In the genomic region with DNA sequence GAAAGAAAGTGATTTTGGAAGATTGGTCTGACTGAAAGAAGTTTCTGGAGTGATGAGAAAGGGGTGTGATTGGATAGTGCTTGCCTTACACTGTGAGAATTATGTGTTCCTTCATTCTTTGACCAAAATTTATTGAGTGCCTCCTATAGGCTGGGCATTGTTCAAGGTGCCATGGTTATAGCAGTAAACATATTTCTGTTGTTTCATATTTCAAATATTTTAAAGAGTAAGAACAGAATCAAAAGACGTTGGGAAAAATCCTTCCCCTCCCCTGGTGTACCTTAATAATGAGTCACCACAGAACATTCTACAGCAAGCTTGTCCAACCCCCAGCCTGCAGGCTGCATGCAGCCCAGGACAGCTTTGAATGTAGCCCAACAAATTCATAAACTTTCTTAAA, we compare ENCODE assay signal across 23 cellular contexts.
DNase-seq lines count a peak whose midpoint lies in the region; ATAC-seq and TF ChIP-seq lines count a peak whose summit lies in the region.
"Had no signal": no experiment of that assay in that cellular context is flagged by ENCODE, and none has a peak within 500 bp of the region (broad histone marks: within the 10 kb centered on the region; RNA-seq: fewer than 3 reads in every experiment).

No MANE protein-coding gene starts in this region.

- no peaks in the 10 kb centered on the region for H3K9me3 Mint-ChIP-seq in effector memory CD8-positive, alpha-beta T cell
- H3K9me3 Mint-ChIP-seq: activated naive CD8-positive, alpha-beta T cell treated with anti-CD3 and anti-CD28 coated beads, Interleukin-2, amount 10 ng/mL, durations not matched to agents 7 days and 5 days had no signal

- 0% methylated on average over 1 of the region's 1 CpG for WGBS in mammary epithelial cell (ENCODE audit: low coverage, missing lambda C conversion rate)

- H3K27me3 ChIP-seq in Loucy (ENCODE audit: insufficient read depth, low read length, poor library complexity, severe bottlenecking) (no peaks in the 10 kb centered on the region), mammary epithelial cell (ENCODE audit: insufficient read depth, low read length) (no peaks in the 10 kb centered on the region), upper lobe of right lung (no peaks in the 10 kb centered on the region)
- H3K27me3 ChIP-seq: BE2C, cardiac muscle cell, esophagus muscularis mucosa, transverse colon had no signal

- no peaks in the 10 kb centered on the region for H3K4me1 Mint-ChIP-seq in effector memory CD8-positive, alpha-beta T cell (ENCODE audit: low read depth in 2 of 2)
- H3K4me1 Mint-ChIP-seq: activated naive CD8-positive, alpha-beta T cell treated with anti-CD3 and anti-CD28 coated beads, Interleukin-2, amount 10 ng/mL, durations not matched to agents 7 days and 5 days had no signal

- no peaks in the 10 kb centered on the region for H3F3A ChIP-seq in Loucy (ENCODE audit: low read depth)

- no peak overlapping the region for H3K27ac Mint-ChIP-seq in effector memory CD8-positive, alpha-beta T cell
- H3K27ac Mint-ChIP-seq: activated naive CD8-positive, alpha-beta T cell treated with anti-CD3 and anti-CD28 coated beads, Interleukin-2, amount 10 ng/mL, durations not matched to agents 7 days and 5 days had no signal

- H3K4me1 ChIP-seq in Loucy (ENCODE audit: insufficient read depth, low read length, poor library complexity, severe bottlenecking) (peaks cover 22% of the 10 kb centered on the region), mammary epithelial cell (ENCODE audit: insufficient read depth, low read length) (peaks cover 26% of the 10 kb centered on the region), upper lobe of right lung (peaks cover 13% of the 10 kb centered on the region)
- H3K4me1 ChIP-seq: BE2C had no signal

- in situ Hi-C loops in mammary epithelial cell (cut with MboI; ENCODE audit: low sequenced_read_pairs in 2 of 2): no loop called here

- H3K36me3 ChIP-seq in Loucy (ENCODE audit: insufficient read depth, low read length): no peaks in the 10 kb centered on the region
- no peaks in the 10 kb centered on the region for H3K36me3 ChIP-seq in mammary epithelial cell (ENCODE audit: insufficient read depth, low read length)
- H3K36me3 ChIP-seq in upper lobe of right lung: no peaks in the 10 kb centered on the region
- H3K36me3 ChIP-seq: BE2C, cardiac muscle cell, esophagus muscularis mucosa, HAP-1, transverse colon had no signal

- no peak overlapping the region for H3K4me3 Mint-ChIP-seq in effector memory CD8-positive, alpha-beta T cell
- H3K4me3 Mint-ChIP-seq: activated naive CD8-positive, alpha-beta T cell treated with anti-CD3 and anti-CD28 coated beads, Interleukin-2, amount 10 ng/mL, durations not matched to agents 7 days and 5 days had no signal

- ATAC-seq in left lobe of liver (peak; percentile 5), upper lobe of right lung (no peak), GM21360 (IDR thresholded peaks at IDR 0.05; ENCODE audit: unreplicated experiment) (no peak)
- ATAC-seq in effector memory CD8-positive, alpha-beta T cell (replicated peaks): no peak
- ATAC-seq: K562, Right ventricle myocardium inferior had no signal

- CTCF ChIA-PET in mammary epithelial cell (lab: Charles Lee; ENCODE audit: low non-redundant PET): interaction anchor here (0.7 kb wide), 1 partner anchor 869 kb away, joined by 4 read pairs; no protein-coding TSS in a partner anchor

- dilution Hi-C loops in mammary epithelial cell (cut with HindIII; ENCODE audit: low sequenced_read_pairs): no loop called here

- no peaks in the 10 kb centered on the region for H3K9me3 ChIP-seq in Loucy (ENCODE audit: insufficient read depth, low read depth, low read length)
- H3K9me3 ChIP-seq in mammary epithelial cell (replicated peaks; ENCODE audit: insufficient read depth, low read length): no peaks in the 10 kb centered on the region
- no peaks in the 10 kb centered on the region for H3K9me3 ChIP-seq in upper lobe of right lung
- H3K9me3 ChIP-seq: BE2C, esophagus muscularis mucosa, HAP-1, transverse colon had no signal

- H4K20me1 ChIP-seq in Loucy (ENCODE audit: insufficient read depth, low read length, poor library complexity, severe bottlenecking) (no peaks in the 10 kb centered on the region), mammary epithelial cell (ENCODE audit: insufficient read depth, low read length) (no peaks in the 10 kb centered on the region)

- no peak overlapping the region for H3K4me2 ChIP-seq in Loucy (ENCODE audit: low read depth, low read length, poor library complexity, severe bottlenecking)
- peak overlapping the region; percentile 16 for H3K4me2 ChIP-seq in mammary epithelial cell (ENCODE audit: insufficient read depth, low read depth, low read length)

- H3K27ac ChIP-seq in mammary epithelial cell (ENCODE audit: insufficient read depth, low read depth, low read length) (peak overlapping the region; percentile 78), upper lobe of right lung (peak overlapping the region; percentile 66)
- H3K27ac ChIP-seq: cardiac muscle cell, esophagus muscularis mucosa, transverse colon had no signal

- H3K27me3 Mint-ChIP-seq in effector memory CD8-positive, alpha-beta T cell: no peaks in the 10 kb centered on the region

- H2AFZ ChIP-seq in Loucy (ENCODE audit: low read length) (0 out of 2 replicates have a peak overlapping the region, but pooled peaks have one; percentile 9), mammary epithelial cell (ENCODE audit: low read depth, low read length) (peak overlapping the region; percentile 69)

- H3K4me3 ChIP-seq in Loucy (ENCODE audit: low read length, poor library complexity, severe bottlenecking): no peak overlapping the region
- no peak overlapping the region for H3K4me3 ChIP-seq in mammary epithelial cell (replicated peaks in 1 of 3; ENCODE audit: insufficient read depth in 1 of 3, low read depth in 2 of 3, low read length in 3 of 3)
- no peak overlapping the region for H3K4me3 ChIP-seq in upper lobe of right lung
- H3K4me3 ChIP-seq: cardiac muscle cell, esophagus muscularis mucosa, HAP-1, K562, transverse colon had no signal

- H3K9me2 ChIP-seq in Loucy (replicated peaks; ENCODE audit: low read depth, low read length): no peaks in the 10 kb centered on the region

- BruUV-seq in mammary epithelial cell (replicated peaks; lab: Mats Ljungman, UMichigan): no TSS peak

- intact Hi-C loops in mammary epithelial cell (cut with micrococcal nuclease) (no loop called here), upper lobe of right lung (cut with DNase I) (no loop called here)

- no peaks in the 10 kb centered on the region for H3K79me2 ChIP-seq in Loucy (ENCODE audit: insufficient read depth, low read length)
- no peaks in the 10 kb centered on the region for H3K79me2 ChIP-seq in mammary epithelial cell (ENCODE audit: insufficient read depth, low read length)

- no peak overlapping the region for H3K9ac ChIP-seq in Loucy (ENCODE audit: low read depth, low read length, poor library complexity, severe bottlenecking)
- H3K9ac ChIP-seq in mammary epithelial cell (ENCODE audit: insufficient read depth, low read length): no peak overlapping the region

- no peaks in the 10 kb centered on the region for H3K36me3 Mint-ChIP-seq in effector memory CD8-positive, alpha-beta T cell (ENCODE audit: insufficient read depth)
- H3K36me3 Mint-ChIP-seq: activated naive CD8-positive, alpha-beta T cell treated with anti-CD3 and anti-CD28 coated beads, Interleukin-2, amount 10 ng/mL, durations not matched to agents 7 days and 5 days had no signal

- TF ChIP-seq CTCF in Loucy (conservative IDR thresholded peaks at IDR 0.05; ENCODE audit: low read length) (no peak), mammary epithelial cell (conservative IDR thresholded peaks at IDR 0.05 in 1 of 2, IDR thresholded peaks at IDR 0.05 in 1 of 2; ENCODE audit: extremely low read depth in 1 of 2, insufficient read depth in 1 of 2, low read depth in 1 of 2, low read length in 2 of 2) (no peak), upper lobe of right lung (IDR thresholded peaks at IDR 0.05) (no peak)

- DNase-seq in mammary epithelial cell (peak; percentile 58), left lobe of liver (ENCODE audit: low spot score) (no peak), upper lobe of right lung (no peak), DMS53 treated with DMSO at 0.1 percent for 48 hours (lab: John Stamatoyannopoulos, UW; ENCODE audit: unreplicated experiment) (no peak)
- DNase-seq in stimulated activated CD4-positive, alpha-beta T cell treated with anti-CD3 and anti-CD28 coated beads, Interleukin-2, amount 100 ng/mL, for 48 hours: no peak
- no peak for DNase-seq in effector memory CD8-positive, alpha-beta T cell
- DNase-seq: activated CD4-positive, alpha-beta T cell treated with anti-CD3 and anti-CD28 coated beads for 4 hours; activated naive CD8-positive, alpha-beta T cell treated with anti-CD3 and anti-CD28 coated beads, Interleukin-2, amount 10 ng/mL, durations not matched to agents 7 days and 5 days; BE2C; glutamatergic neuron; NCI-H1092 treated with DMSO at 0.1 percent for 48 hours; NCI-H2081; NCI-H510A treated with DMSO at 0.1 percent for 48 hours; stimulated activated naive CD4-positive, alpha-beta T cell treated with Interleukin-2 at 50 U/mL for 16 hours; SW 1271; transverse colon had no signal
